12 cellular contexts compared by ENCODE assay signal in the genomic region with DNA sequence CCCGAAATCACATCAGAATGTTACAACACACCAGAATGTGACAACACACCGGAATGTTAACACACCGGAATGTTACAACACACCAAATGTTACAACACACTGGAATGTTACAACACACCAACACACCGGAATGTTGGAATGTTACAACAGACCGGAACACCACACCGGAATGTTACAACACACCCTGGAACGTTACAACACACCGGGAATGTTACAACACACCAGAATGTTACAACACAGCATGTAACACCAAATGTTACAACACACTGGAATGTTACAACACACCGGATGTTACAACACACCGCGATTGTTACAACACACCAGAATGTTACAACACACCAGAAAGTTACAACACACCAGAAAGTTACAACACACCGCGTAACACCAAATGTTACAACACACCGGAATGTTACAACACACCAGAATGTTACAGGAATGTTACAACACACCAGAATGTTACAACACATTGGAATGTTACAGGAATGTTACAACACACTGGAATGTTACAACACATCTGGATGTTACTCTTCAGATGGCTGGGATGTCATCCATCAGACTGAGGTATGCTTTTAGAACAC. TPM values are rescaled to one million over a fixed set of nuclear protein-coding genes. Genes with fewer than 3 reads are reported as not detected.
DNase-seq lines count a peak whose midpoint lies in the region; ATAC-seq, FAIRE-seq and TF ChIP-seq lines count a peak whose summit lies in the region.
"Had no signal": no experiment of that assay in that cellular context is flagged by ENCODE, and none has a peak within 500 bp of the region (broad histone marks: within the 10 kb centered on the region; RNA-seq: fewer than 3 reads in every experiment).

No MANE protein-coding gene starts in this region.

- no peak overlapping the region for H2AFZ ChIP-seq in astrocyte (ENCODE audit: low read depth, low read length)
- H2AFZ ChIP-seq: PC-9 had no signal

- BruUV-seq in A673 (replicated peaks; lab: Mats Ljungman, UMichigan), result no TSS peak

- H3K9me3 Mint-ChIP-seq in astrocyte (ENCODE audit: unreplicated experiment), result no peaks in the 10 kb centered on the region
- H3K9me3 Mint-ChIP-seq: activated B cell treated with CpG ODN at 0.5 μM for 24 hours had no signal

- H3K27ac ChIP-seq in A673 (ENCODE audit: low read depth, low read length, poor library complexity, severe bottlenecking) (no peak overlapping the region), astrocyte (ENCODE audit: low read depth, low read length) (no peak overlapping the region), gastroesophageal sphincter (peak overlapping the region in 2 of 4 donors; percentile 33 to 72), substantia nigra (ENCODE audit: low read depth, low read length, poor library complexity, severe bottlenecking) (no peak overlapping the region)
- H3K27ac ChIP-seq: PC-9 had no signal

- TF ChIP-seq POLR2A in gastroesophageal sphincter (IDR thresholded peaks at IDR 0.05), result no peak

- TF ChIP-seq CTCF in A673 (conservative IDR thresholded peaks at IDR 0.05; ENCODE audit: low read depth, low read length) (no peak), astrocyte (IDR thresholded peaks at IDR 0.05; ENCODE audit: insufficient read depth, low read depth, low read length) (no peak), gastroesophageal sphincter (IDR thresholded peaks at IDR 0.05) (no peak)

- H3K4me1 Mint-ChIP-seq in astrocyte (ENCODE audit: low read depth, unreplicated experiment), result peaks cover 9% of the 10 kb centered on the region
- H3K4me1 Mint-ChIP-seq: activated B cell treated with CpG ODN at 0.5 μM for 24 hours had no signal

- peak overlapping the region; percentile 85 for H3K27ac Mint-ChIP-seq in astrocyte (ENCODE audit: unreplicated experiment)
- H3K27ac Mint-ChIP-seq: activated B cell treated with CpG ODN at 0.5 μM for 24 hours had no signal

- no peak overlapping the region for H3K4me3 ChIP-seq in A673 (ENCODE audit: low read depth, low read length, poor library complexity, severe bottlenecking)
- no peak overlapping the region for H3K4me3 ChIP-seq in astrocyte (ENCODE audit: insufficient read depth, low read depth, low read length)
- H3K4me3 ChIP-seq in gastroesophageal sphincter, result no peak overlapping the region
- H3K4me3 ChIP-seq: PC-9 had no signal

- 79 to 90% methylated on average over 7 to 13 of the region's 14 CpGs for WGBS in gastroesophageal sphincter (ENCODE audit: low coverage in 1 of 2), 2 donors

- H3K27me3 ChIP-seq in A673 (replicated peaks; ENCODE audit: insufficient read depth, low read depth, low read length, poor library complexity), result no peaks in the 10 kb centered on the region
- no peaks in the 10 kb centered on the region for H3K27me3 ChIP-seq in astrocyte (ENCODE audit: insufficient read depth, low read length)
- H3K27me3 ChIP-seq in gastroesophageal sphincter, result no peaks in the 10 kb centered on the region

- CTCF ChIA-PET in A673 (lab: Charles Lee), result no interaction called here

- DNase-seq in A673 (ENCODE audit: low spot score) (peak; percentile 13), GM04504 (ENCODE audit: low read depth) (peak; percentile 14), astrocyte (ENCODE audit: low read depth) (peak; percentile 71), LoVo (ENCODE audit: low spot score) (no peak), substantia nigra (lab: John Stamatoyannopoulos, UW) (no peak)
- DNase-seq: activated B cell treated with CpG ODN at 0.5 μM for 24 hours, NCI-H1694, PC-9 had no signal

- H3K4me2 ChIP-seq in astrocyte (ENCODE audit: low read length), result no peak overlapping the region
- H3K4me2 ChIP-seq: PC-9 had no signal

- peak; percentile 62 for ATAC-seq in gastroesophageal sphincter
- ATAC-seq in HG02588 (IDR thresholded peaks at IDR 0.05; ENCODE audit: unreplicated experiment), result no peak
- no peak for ATAC-seq in GM19397 (IDR thresholded peaks at IDR 0.05; ENCODE audit: unreplicated experiment)
- ATAC-seq: sciatic nerve had no signal

- H3K4me1 ChIP-seq in A673 (ENCODE audit: insufficient read depth, low read length, poor library complexity, severe bottlenecking), result no peaks in the 10 kb centered on the region
- H3K4me1 ChIP-seq in astrocyte (ENCODE audit: insufficient read depth, low read length), result no peaks in the 10 kb centered on the region
- no peaks in the 10 kb centered on the region for H3K4me1 ChIP-seq in gastroesophageal sphincter

- no peaks in the 10 kb centered on the region for H3K9me3 ChIP-seq in A673 (ENCODE audit: low read depth, low read length, poor library complexity, severe bottlenecking)
- H3K9me3 ChIP-seq in astrocyte (ENCODE audit: insufficient read depth, low read depth, low read length), result no peaks in the 10 kb centered on the region
- H3K9me3 ChIP-seq in gastroesophageal sphincter, result no peaks in the 10 kb centered on the region

- peaks cover 29% of the 10 kb centered on the region for H3K79me2 ChIP-seq in astrocyte (ENCODE audit: insufficient read depth, low read length)

- H3K27me3 Mint-ChIP-seq in astrocyte (ENCODE audit: low read depth, unreplicated experiment), result no peaks in the 10 kb centered on the region
- H3K27me3 Mint-ChIP-seq: activated B cell treated with CpG ODN at 0.5 μM for 24 hours had no signal

- intact Hi-C loops in A673 (cut with micrococcal nuclease; ENCODE audit: unreplicated experiment), result no loop called here

- H3K36me3 Mint-ChIP-seq in astrocyte (ENCODE audit: low read depth, unreplicated experiment), result peaks cover 40% of the 10 kb centered on the region

- TF ChIP-seq EP300 in gastroesophageal sphincter (IDR thresholded peaks at IDR 0.05), result no peak

- peaks cover 33% of the 10 kb centered on the region for H4K20me1 ChIP-seq in astrocyte (ENCODE audit: insufficient read depth, low read length)

- H3K36me3 ChIP-seq in A673 (ENCODE audit: insufficient read depth, low read length, poor library complexity, severe bottlenecking) (peaks cover 7% of the 10 kb centered on the region), astrocyte (ENCODE audit: insufficient read depth, low read length) (peaks cover 37% of the 10 kb centered on the region), gastroesophageal sphincter (peaks cover 0 to 93% of the 10 kb centered on the region in 2 donors)

- no peak overlapping the region for H3K4me3 Mint-ChIP-seq in astrocyte (ENCODE audit: unreplicated experiment)
- H3K4me3 Mint-ChIP-seq: activated B cell treated with CpG ODN at 0.5 μM for 24 hours had no signal

- POLR2A ChIA-PET in A673 (lab: Charles Lee; ENCODE audit: low non-redundant PET), result no interaction called here

- FAIRE-seq in astrocyte (lab: Jason Lieb, UNC), result peak; percentile 55

- H3K9ac ChIP-seq in astrocyte (ENCODE audit: low read length), result no peak overlapping the region

RNA-seq across cellular contexts. Expression of gene CHFR, which starts 21.1 kb away (rescaled TPM):
- total RNA-seq in A673 (2021) (39.2 and 44.9 TPM in 2 replicates), astrocyte (60.4 and 66.6 TPM in 2 replicates), gastroesophageal sphincter (10 to 100 TPM; 30.8 to 42.1 (median 36.8) TPM)

RNA-seq across cellular contexts. Expression of gene GOLGA3, which starts 37.7 kb away (rescaled TPM):
- total RNA-seq in A673 (2021) (54.5 and 58.4 TPM in 2 replicates), astrocyte (86.7 and 97.8 TPM in 2 replicates), gastroesophageal sphincter (100 to 1,000 TPM in 1 of 4 donors, 10 to 100 TPM in 3; 54.8 to 126 (median 74.1) TPM)

Comparison
In these comparisons a context has a peak if more than half of its experiments do, and no peak if none do; other contexts are left out.
1. DNase-seq: peak in A673 (single experiment), GM04504 (single experiment) and astrocyte (single experiment); none in LoVo (single experiment) and substantia nigra (0 of 49).